Comparison of ENCODE assay signal across 1 cellular context in the genomic region with DNA sequence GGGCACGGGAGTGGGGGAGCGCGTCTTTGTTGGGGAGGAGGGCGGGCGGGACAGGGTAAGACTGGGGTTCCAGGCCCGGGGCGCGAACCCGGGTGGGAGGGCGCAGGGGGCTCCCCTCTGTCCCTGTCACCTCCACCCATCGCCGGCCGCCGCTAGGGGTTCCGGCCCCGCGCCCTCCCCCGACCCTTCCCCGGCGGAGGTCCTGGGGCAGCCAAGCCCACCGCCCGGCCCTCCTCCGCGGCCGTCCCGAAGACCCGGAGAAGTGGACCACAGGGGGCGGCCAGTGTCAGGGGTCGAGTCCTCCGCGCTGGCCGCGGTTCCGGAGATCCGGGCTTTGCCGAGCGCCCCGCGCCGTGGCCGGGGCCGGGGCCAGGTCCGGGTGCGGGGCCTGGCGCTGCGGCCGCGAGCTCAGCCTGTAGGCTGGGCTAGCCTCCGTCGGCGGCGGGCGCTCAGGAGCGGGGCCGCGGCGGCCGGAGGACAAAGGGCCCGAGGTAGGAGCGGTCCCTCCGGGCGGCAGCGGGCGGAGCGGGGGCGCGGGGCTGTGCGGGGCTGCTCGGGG.
TF ChIP-seq lines count a peak whose summit lies in the region.

No MANE protein-coding gene starts in this region.

TF ChIP-seq in HepG2, 621 proteins besides CTCF, POLR2A, EP300 and RAD21 (continued from another document and continues in another):
- TF ChIP-seq, protein P1, sequence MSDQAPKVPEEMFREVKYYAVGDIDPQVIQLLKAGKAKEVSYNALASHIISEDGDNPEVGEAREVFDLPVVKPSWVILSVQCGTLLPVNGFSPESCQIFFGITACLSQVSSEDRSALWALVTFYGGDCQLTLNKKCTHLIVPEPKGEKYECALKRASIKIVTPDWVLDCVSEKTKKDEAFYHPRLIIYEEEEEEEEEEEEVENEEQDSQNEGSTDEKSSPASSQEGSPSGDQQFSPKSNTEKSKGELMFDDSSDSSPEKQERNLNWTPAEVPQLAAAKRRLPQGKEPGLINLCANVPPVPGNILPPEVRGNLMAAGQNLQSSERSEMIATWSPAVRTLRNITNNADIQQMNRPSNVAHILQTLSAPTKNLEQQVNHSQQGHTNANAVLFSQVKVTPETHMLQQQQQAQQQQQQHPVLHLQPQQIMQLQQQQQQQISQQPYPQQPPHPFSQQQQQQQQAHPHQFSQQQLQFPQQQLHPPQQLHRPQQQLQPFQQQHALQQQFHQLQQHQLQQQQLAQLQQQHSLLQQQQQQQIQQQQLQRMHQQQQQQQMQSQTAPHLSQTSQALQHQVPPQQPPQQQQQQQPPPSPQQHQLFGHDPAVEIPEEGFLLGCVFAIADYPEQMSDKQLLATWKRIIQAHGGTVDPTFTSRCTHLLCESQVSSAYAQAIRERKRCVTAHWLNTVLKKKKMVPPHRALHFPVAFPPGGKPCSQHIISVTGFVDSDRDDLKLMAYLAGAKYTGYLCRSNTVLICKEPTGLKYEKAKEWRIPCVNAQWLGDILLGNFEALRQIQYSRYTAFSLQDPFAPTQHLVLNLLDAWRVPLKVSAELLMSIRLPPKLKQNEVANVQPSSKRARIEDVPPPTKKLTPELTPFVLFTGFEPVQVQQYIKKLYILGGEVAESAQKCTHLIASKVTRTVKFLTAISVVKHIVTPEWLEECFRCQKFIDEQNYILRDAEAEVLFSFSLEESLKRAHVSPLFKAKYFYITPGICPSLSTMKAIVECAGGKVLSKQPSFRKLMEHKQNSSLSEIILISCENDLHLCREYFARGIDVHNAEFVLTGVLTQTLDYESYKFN (CRISPR knock-in tag; conservative IDR thresholded peaks at IDR 0.05), result no peak
- TF ChIP-seq, protein P2, sequence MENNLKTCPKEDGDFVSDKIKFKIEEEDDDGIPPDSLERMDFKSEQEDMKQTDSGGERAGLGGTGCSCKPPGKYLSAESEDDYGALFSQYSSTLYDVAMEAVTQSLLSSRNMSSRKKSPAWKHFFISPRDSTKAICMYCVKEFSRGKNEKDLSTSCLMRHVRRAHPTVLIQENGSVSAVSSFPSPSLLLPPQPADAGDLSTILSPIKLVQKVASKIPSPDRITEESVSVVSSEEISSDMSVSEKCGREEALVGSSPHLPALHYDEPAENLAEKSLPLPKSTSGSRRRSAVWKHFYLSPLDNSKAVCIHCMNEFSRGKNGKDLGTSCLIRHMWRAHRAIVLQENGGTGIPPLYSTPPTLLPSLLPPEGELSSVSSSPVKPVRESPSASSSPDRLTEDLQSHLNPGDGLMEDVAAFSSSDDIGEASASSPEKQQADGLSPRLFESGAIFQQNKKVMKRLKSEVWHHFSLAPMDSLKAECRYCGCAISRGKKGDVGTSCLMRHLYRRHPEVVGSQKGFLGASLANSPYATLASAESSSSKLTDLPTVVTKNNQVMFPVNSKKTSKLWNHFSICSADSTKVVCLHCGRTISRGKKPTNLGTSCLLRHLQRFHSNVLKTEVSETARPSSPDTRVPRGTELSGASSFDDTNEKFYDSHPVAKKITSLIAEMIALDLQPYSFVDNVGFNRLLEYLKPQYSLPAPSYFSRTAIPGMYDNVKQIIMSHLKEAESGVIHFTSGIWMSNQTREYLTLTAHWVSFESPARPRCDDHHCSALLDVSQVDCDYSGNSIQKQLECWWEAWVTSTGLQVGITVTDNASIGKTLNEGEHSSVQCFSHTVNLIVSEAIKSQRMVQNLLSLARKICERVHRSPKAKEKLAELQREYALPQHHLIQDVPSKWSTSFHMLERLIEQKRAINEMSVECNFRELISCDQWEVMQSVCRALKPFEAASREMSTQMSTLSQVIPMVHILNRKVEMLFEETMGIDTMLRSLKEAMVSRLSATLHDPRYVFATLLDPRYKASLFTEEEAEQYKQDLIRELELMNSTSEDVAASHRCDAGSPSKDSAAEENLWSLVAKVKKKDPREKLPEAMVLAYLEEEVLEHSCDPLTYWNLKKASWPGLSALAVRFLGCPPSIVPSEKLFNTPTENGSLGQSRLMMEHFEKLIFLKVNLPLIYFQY (CRISPR knock-in tag; IDR thresholded peaks at IDR 0.05; ENCODE audit: borderline replicate concordance), result peak; percentile 39; the same call in 1 of the 2 replicates
- TF ChIP-seq DNMT3B (CRISPR knock-in tag; conservative IDR thresholded peaks at IDR 0.05) (no peak), YY1 (IDR thresholded peaks at IDR 0.05; ENCODE audit: insufficient read depth, insufficient replicate concordance, low read depth, low read length) (peak; percentile 85), ZNF543 (CRISPR knock-in tag; IDR thresholded peaks at IDR 0.05) (no peak), NR2C2 (CRISPR knock-in tag; IDR thresholded peaks at IDR 0.05; ENCODE audit: borderline replicate concordance) (peak; percentile 53; the same call in 1 of the 2 replicates), ADNP (CRISPR knock-in tag; IDR thresholded peaks at IDR 0.05) (no peak), GABPA (IDR thresholded peaks at IDR 0.05; ENCODE audit: low read depth, low read length) (no peak), GABPA (CRISPR knock-in tag; IDR thresholded peaks at IDR 0.05; ENCODE audit: low read depth) (no peak), ZNF563 (CRISPR knock-in tag; IDR thresholded peaks at IDR 0.05) (peak; percentile 80; the same call in 1 of the 2 replicates), ZNF547 (CRISPR knock-in tag; IDR thresholded peaks at IDR 0.05) (peak; percentile 31; the same call in 1 of the 2 replicates), SP4 (CRISPR knock-in tag; IDR thresholded peaks at IDR 0.05) (peak; percentile 69; the same call in 1 of the 2 replicates), ZSCAN20 (CRISPR knock-in tag; IDR thresholded peaks at IDR 0.05; ENCODE audit: borderline replicate concordance) (no peak; the same call in 1 of the 2 replicates), SP1 (IDR thresholded peaks at IDR 0.05) (no peak), SP1 (CRISPR knock-in tag; IDR thresholded peaks at IDR 0.05) (0 out of 2 replicates have a peak, but pooled peaks have one; percentile 15), KMT2B (CRISPR knock-in tag; IDR thresholded peaks at IDR 0.05) (0 out of 2 replicates have a peak, but pooled peaks have one; percentile 12), ZNF589 (CRISPR knock-in tag; conservative IDR thresholded peaks at IDR 0.05) (no peak; the same call in 1 of the 2 replicates), TMF1 (CRISPR knock-in tag; IDR thresholded peaks at IDR 0.05; ENCODE audit: low read depth) (peak; percentile 84), ARNT (IDR thresholded peaks at IDR 0.05) (no peak), ZNF747 (CRISPR knock-in tag; IDR thresholded peaks at IDR 0.05; ENCODE audit: borderline replicate concordance) (0 out of 2 replicates have a peak, but pooled peaks have one; percentile 9), PHF21A (CRISPR knock-in tag; IDR thresholded peaks at IDR 0.05) (peak; percentile 45; the same call in 1 of the 2 replicates), CCDC6 (CRISPR knock-in tag; IDR thresholded peaks at IDR 0.05) (peak; percentile 66; the same call in 1 of the 2 replicates), GABPB1 (CRISPR knock-in tag; IDR thresholded peaks at IDR 0.05) (peak; percentile 52; the same call in 1 of the 2 replicates), SMAD3 (CRISPR knock-in tag; IDR thresholded peaks at IDR 0.05) (no peak), NBN (conservative IDR thresholded peaks at IDR 0.05) (no peak), MAF1 (CRISPR knock-in tag; IDR thresholded peaks at IDR 0.05; ENCODE audit: borderline replicate concordance) (0 out of 2 replicates have a peak, but pooled peaks have one; percentile 23), MXD4 (CRISPR knock-in tag; IDR thresholded peaks at IDR 0.05) (no peak), RXRB (CRISPR knock-in tag; IDR thresholded peaks at IDR 0.05; ENCODE audit: borderline replicate concordance) (peak; percentile 26; the same call in 1 of the 2 replicates), HNF4G (IDR thresholded peaks at IDR 0.05; ENCODE audit: borderline replicate concordance, low read depth, low read length) (peak; percentile 49; the same call in 1 of the 2 replicates), HNF4G (CRISPR knock-in tag; IDR thresholded peaks at IDR 0.05; ENCODE audit: borderline replicate concordance, low read depth) (no peak), AKAP8 (CRISPR knock-in tag; IDR thresholded peaks at IDR 0.05) (0 out of 2 replicates have a peak, but pooled peaks have one; percentile 14), MAZ (IDR thresholded peaks at IDR 0.05; ENCODE audit: borderline replicate concordance, low read depth, low read length) (peak; percentile 64; the same call in 1 of the 2 replicates), MAZ (CRISPR knock-in tag; IDR thresholded peaks at IDR 0.05; ENCODE audit: low read depth) (peak; percentile 60; the same call in 1 of the 2 replicates), NR2F1 (CRISPR knock-in tag; IDR thresholded peaks at IDR 0.05) (peak; percentile 56 to 58; a peak in 1 of 4 replicates), MYC (CRISPR knock-in tag; IDR thresholded peaks at IDR 0.05; ENCODE audit: borderline replicate concordance) (no peak), ZNF331 (CRISPR knock-in tag; IDR thresholded peaks at IDR 0.05) (peak; percentile 59; the same call in 1 of the 2 replicates), KAT8 (CRISPR knock-in tag; IDR thresholded peaks at IDR 0.05) (peak; percentile 43; the same call in 1 of the 2 replicates)
- TF ChIP-seq, protein P3, sequence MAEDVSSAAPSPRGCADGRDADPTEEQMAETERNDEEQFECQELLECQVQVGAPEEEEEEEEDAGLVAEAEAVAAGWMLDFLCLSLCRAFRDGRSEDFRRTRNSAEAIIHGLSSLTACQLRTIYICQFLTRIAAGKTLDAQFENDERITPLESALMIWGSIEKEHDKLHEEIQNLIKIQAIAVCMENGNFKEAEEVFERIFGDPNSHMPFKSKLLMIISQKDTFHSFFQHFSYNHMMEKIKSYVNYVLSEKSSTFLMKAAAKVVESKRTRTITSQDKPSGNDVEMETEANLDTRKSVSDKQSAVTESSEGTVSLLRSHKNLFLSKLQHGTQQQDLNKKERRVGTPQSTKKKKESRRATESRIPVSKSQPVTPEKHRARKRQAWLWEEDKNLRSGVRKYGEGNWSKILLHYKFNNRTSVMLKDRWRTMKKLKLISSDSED (CRISPR knock-in tag; IDR thresholded peaks at IDR 0.05), result no peak
- TF ChIP-seq, protein P4, sequence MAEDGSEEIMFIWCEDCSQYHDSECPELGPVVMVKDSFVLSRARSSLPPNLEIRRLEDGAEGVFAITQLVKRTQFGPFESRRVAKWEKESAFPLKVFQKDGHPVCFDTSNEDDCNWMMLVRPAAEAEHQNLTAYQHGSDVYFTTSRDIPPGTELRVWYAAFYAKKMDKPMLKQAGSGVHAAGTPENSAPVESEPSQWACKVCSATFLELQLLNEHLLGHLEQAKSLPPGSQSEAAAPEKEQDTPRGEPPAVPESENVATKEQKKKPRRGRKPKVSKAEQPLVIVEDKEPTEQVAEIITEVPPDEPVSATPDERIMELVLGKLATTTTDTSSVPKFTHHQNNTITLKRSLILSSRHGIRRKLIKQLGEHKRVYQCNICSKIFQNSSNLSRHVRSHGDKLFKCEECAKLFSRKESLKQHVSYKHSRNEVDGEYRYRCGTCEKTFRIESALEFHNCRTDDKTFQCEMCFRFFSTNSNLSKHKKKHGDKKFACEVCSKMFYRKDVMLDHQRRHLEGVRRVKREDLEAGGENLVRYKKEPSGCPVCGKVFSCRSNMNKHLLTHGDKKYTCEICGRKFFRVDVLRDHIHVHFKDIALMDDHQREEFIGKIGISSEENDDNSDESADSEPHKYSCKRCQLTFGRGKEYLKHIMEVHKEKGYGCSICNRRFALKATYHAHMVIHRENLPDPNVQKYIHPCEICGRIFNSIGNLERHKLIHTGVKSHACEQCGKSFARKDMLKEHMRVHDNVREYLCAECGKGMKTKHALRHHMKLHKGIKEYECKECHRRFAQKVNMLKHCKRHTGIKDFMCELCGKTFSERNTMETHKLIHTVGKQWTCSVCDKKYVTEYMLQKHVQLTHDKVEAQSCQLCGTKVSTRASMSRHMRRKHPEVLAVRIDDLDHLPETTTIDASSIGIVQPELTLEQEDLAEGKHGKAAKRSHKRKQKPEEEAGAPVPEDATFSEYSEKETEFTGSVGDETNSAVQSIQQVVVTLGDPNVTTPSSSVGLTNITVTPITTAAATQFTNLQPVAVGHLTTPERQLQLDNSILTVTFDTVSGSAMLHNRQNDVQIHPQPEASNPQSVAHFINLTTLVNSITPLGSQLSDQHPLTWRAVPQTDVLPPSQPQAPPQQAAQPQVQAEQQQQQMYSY (CRISPR knock-in tag; IDR thresholded peaks at IDR 0.05), result peak; percentile 99
- TF ChIP-seq, protein P5, sequence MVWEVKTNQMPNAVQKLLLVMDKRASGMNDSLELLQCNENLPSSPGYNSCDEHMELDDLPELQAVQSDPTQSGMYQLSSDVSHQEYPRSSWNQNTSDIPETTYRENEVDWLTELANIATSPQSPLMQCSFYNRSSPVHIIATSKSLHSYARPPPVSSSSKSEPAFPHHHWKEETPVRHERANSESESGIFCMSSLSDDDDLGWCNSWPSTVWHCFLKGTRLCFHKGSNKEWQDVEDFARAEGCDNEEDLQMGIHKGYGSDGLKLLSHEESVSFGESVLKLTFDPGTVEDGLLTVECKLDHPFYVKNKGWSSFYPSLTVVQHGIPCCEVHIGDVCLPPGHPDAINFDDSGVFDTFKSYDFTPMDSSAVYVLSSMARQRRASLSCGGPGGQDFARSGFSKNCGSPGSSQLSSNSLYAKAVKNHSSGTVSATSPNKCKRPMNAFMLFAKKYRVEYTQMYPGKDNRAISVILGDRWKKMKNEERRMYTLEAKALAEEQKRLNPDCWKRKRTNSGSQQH (CRISPR knock-in tag; IDR thresholded peaks at IDR 0.05; ENCODE audit: low read depth), result no peak
- TF ChIP-seq, protein P6, sequence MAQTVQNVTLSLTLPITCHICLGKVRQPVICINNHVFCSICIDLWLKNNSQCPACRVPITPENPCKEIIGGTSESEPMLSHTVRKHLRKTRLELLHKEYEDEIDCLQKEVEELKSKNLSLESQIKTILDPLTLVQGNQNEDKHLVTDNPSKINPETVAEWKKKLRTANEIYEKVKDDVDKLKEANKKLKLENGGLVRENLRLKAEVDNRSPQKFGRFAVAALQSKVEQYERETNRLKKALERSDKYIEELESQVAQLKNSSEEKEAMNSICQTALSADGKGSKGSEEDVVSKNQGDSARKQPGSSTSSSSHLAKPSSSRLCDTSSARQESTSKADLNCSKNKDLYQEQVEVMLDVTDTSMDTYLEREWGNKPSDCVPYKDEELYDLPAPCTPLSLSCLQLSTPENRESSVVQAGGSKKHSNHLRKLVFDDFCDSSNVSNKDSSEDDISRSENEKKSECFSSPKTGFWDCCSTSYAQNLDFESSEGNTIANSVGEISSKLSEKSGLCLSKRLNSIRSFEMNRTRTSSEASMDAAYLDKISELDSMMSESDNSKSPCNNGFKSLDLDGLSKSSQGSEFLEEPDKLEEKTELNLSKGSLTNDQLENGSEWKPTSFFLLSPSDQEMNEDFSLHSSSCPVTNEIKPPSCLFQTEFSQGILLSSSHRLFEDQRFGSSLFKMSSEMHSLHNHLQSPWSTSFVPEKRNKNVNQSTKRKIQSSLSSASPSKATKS (CRISPR knock-in tag; IDR thresholded peaks at IDR 0.05), result no peak
- TF ChIP-seq, protein P7, sequence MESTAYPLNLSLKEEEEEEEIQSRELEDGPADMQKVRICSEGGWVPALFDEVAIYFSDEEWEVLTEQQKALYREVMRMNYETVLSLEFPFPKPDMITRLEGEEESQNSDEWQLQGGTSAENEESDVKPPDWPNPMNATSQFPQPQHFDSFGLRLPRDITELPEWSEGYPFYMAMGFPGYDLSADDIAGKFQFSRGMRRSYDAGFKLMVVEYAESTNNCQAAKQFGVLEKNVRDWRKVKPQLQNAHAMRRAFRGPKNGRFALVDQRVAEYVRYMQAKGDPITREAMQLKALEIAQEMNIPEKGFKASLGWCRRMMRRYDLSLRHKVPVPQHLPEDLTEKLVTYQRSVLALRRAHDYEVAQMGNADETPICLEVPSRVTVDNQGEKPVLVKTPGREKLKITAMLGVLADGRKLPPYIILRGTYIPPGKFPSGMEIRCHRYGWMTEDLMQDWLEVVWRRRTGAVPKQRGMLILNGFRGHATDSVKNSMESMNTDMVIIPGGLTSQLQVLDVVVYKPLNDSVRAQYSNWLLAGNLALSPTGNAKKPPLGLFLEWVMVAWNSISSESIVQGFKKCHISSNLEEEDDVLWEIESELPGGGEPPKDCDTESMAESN (CRISPR knock-in tag; conservative IDR thresholded peaks at IDR 0.05), result peak; percentile 89; the same call in 1 of the 2 replicates
- TF ChIP-seq, protein P8, sequence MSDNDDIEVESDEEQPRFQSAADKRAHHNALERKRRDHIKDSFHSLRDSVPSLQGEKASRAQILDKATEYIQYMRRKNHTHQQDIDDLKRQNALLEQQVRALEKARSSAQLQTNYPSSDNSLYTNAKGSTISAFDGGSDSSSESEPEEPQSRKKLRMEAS (IDR thresholded peaks at IDR 0.05), result no peak
